Comparison of ENCODE assay signal across 21 cellular contexts in genomic region chr3:23165571-23165970, GRCh38. TPM values are rescaled to one million over a fixed set of nuclear protein-coding genes. Genes with fewer than 3 reads are reported as not detected.
DNase-seq lines count a peak whose midpoint lies in the region; ATAC-seq and TF ChIP-seq lines count a peak whose summit lies in the region.
"Had no signal": no experiment of that assay in that cellular context is flagged by ENCODE, and none has a peak within 500 bp of the region (broad histone marks: within the 10 kb centered on the region; RNA-seq: fewer than 3 reads in every experiment).

No MANE protein-coding gene starts in this region.

- no peak for TF ChIP-seq POLR2A in esophagus squamous epithelium (IDR thresholded peaks at IDR 0.05)

- H4K20me1 ChIP-seq in OCI-LY3 (ENCODE audit: insufficient read depth, low read length), result no peaks in the 10 kb centered on the region
- H4K20me1 ChIP-seq: BLaER1 treated with 17β-estradiol and CSF1 and Interleukin-3, amounts not matched to agents 10 nM and 100 nM had no signal

- ATAC-seq in psoas muscle (no peak), GM21723 (IDR thresholded peaks at IDR 0.05; ENCODE audit: unreplicated experiment) (no peak)
- ATAC-seq: GM12878, HepG2 had no signal

- H3K9me3 ChIP-seq in HEK293 (ENCODE audit: control insufficient read depth, insufficient read depth, low read depth, low read length) (no peaks in the 10 kb centered on the region), OCI-LY3 (ENCODE audit: insufficient read depth, low read length) (no peaks in the 10 kb centered on the region), psoas muscle (no peaks in the 10 kb centered on the region), esophagus squamous epithelium (no peaks in the 10 kb centered on the region)

- H3K27me3 Mint-ChIP-seq in activated T-helper 1 cell treated with anti-CD3 and anti-CD28 coated beads, Interleukin-12 subunit alpha, Interleukin-12 subunit beta, Interleukin-2, Interleukin-4 antibody, amounts not matched to agents 30 ng/mL and 10 ng/mL and 1 ng/mL, durations not matched to agents 14 hours and 24 hours and 36 hours (ENCODE audit: insufficient read depth), result no peaks in the 10 kb centered on the region
- H3K27me3 Mint-ChIP-seq: B cell; CD4-positive, CD25-positive, alpha-beta regulatory T cell had no signal

- POLR2A ChIA-PET in HEK293 (lab: Yijun Ruan, JAX), result interaction anchor here (0.6 kb wide), 1 partner anchor 13 kb away, joined by 4 read pairs; no protein-coding TSS in a partner anchor

- no peak overlapping the region for H2AFZ ChIP-seq in OCI-LY3 (ENCODE audit: low read depth, low read length)

- H3K4me1 Mint-ChIP-seq in activated T-helper 1 cell treated with anti-CD3 and anti-CD28 coated beads, Interleukin-12 subunit alpha, Interleukin-12 subunit beta, Interleukin-2, Interleukin-4 antibody, amounts not matched to agents 30 ng/mL and 10 ng/mL and 1 ng/mL, durations not matched to agents 14 hours and 24 hours and 36 hours (ENCODE audit: low read depth), result no peaks in the 10 kb centered on the region
- H3K4me1 Mint-ChIP-seq: CD4-positive, CD25-positive, alpha-beta regulatory T cell had no signal

- DNase-seq in epithelial cell of esophagus (ENCODE audit: low read depth) (peak; percentile 31), psoas muscle (no peak), esophagus squamous epithelium (lab: John Stamatoyannopoulos, UW) (no peak)
- DNase-seq in activated T-helper 1 cell treated with anti-CD3 and anti-CD28 coated beads, Interleukin-12 subunit alpha, Interleukin-12 subunit beta, Interleukin-2, Interleukin-4 antibody, amounts not matched to agents 30 ng/mL and 10 ng/mL and 1 ng/mL, durations not matched to agents 14 hours and 24 hours and 36 hours (ENCODE audit: low spot score), result no peak
- DNase-seq: CD4-positive, CD25-positive, alpha-beta regulatory T cell; DMS153; DND-41; EL; HCEC 1CT; HFFc6; KBM-7 had no signal

- peak overlapping the region; percentile 35 for H3K4me2 ChIP-seq in OCI-LY3 (ENCODE audit: low read length)
- H3K4me2 ChIP-seq: GM23338 had no signal

- H3K9me3 Mint-ChIP-seq in activated T-helper 1 cell treated with anti-CD3 and anti-CD28 coated beads, Interleukin-12 subunit alpha, Interleukin-12 subunit beta, Interleukin-2, Interleukin-4 antibody, amounts not matched to agents 30 ng/mL and 10 ng/mL and 1 ng/mL, durations not matched to agents 14 hours and 24 hours and 36 hours, result no peaks in the 10 kb centered on the region
- H3K9me3 Mint-ChIP-seq: GM23338, HFFc6 had no signal

- H3K27me3 ChIP-seq in OCI-LY3 (ENCODE audit: low read depth, low read length) (0 out of 2 replicates have a peak, but pooled peaks cover 7% of the 10 kb centered on the region), psoas muscle (ENCODE audit: insufficient read depth in 3 of 3, low read length in 2 of 3) (no peaks in the 10 kb centered on the region), esophagus squamous epithelium (no peaks in the 10 kb centered on the region)
- H3K27me3 ChIP-seq: BLaER1 treated with 17β-estradiol and CSF1 and Interleukin-3, amounts not matched to agents 10 nM and 100 nM had no signal

- TF ChIP-seq CTCF in HEK293 (tag by site-specific recombination; IDR thresholded peaks at IDR 0.05), result no peak
- no peak for TF ChIP-seq CTCF in OCI-LY3 (IDR thresholded peaks at IDR 0.05; ENCODE audit: low read depth, low read length)
- no peak for TF ChIP-seq CTCF in epithelial cell of esophagus (IDR thresholded peaks at IDR 0.05; ENCODE audit: insufficient read depth, low read depth, low read length, missing control alignments)
- no peak for TF ChIP-seq CTCF in psoas muscle (IDR thresholded peaks at IDR 0.05)
- TF ChIP-seq CTCF in esophagus squamous epithelium (IDR thresholded peaks at IDR 0.05), result no peak

- no peaks in the 10 kb centered on the region for H3K4me1 ChIP-seq in HEK293 (ENCODE audit: control insufficient read depth, insufficient read depth, low read length)
- H3K4me1 ChIP-seq in OCI-LY3 (ENCODE audit: low read length), result peaks cover 39% of the 10 kb centered on the region
- H3K4me1 ChIP-seq in psoas muscle, result peaks cover 14% of the 10 kb centered on the region
- peaks cover 0 to 10% (median 0%) of the 10 kb centered on the region in 3 donors for H3K4me1 ChIP-seq in esophagus squamous epithelium

- no peak overlapping the region for H3K27ac ChIP-seq in HEK293 (ENCODE audit: extremely low read depth, low read depth, low read length)
- no peak overlapping the region for H3K27ac ChIP-seq in OCI-LY3 (ENCODE audit: low read length)
- peak overlapping the region; percentile 1 for H3K27ac ChIP-seq in psoas muscle
- H3K27ac ChIP-seq in esophagus squamous epithelium, result no peak overlapping the region
- H3K27ac ChIP-seq: BLaER1 treated with 17β-estradiol and CSF1 and Interleukin-3, amounts not matched to agents 10 nM and 100 nM had no signal

- no peaks in the 10 kb centered on the region for H3K36me3 Mint-ChIP-seq in activated T-helper 1 cell treated with anti-CD3 and anti-CD28 coated beads, Interleukin-12 subunit alpha, Interleukin-12 subunit beta, Interleukin-2, Interleukin-4 antibody, amounts not matched to agents 30 ng/mL and 10 ng/mL and 1 ng/mL, durations not matched to agents 14 hours and 24 hours and 36 hours (ENCODE audit: low read depth)
- H3K36me3 Mint-ChIP-seq: CD4-positive, CD25-positive, alpha-beta regulatory T cell; IgD-negative memory B cell had no signal

- WGBS in psoas muscle, 3 donors, result 61 to 85% (median 82%) methylated on average over 2 of the region's 2 CpGs
- 96 to 100% methylated on average over 2 of the region's 2 CpGs for WGBS in esophagus squamous epithelium, 2 donors

- H3K4me3 ChIP-seq in HEK293 (ENCODE audit: low read depth, low read length) (no peak overlapping the region), OCI-LY3 (ENCODE audit: low read length) (no peak overlapping the region), epithelial cell of esophagus (ENCODE audit: low read length) (no peak overlapping the region), psoas muscle (no peak overlapping the region), esophagus squamous epithelium (no peak overlapping the region)
- H3K4me3 ChIP-seq: BLaER1 treated with 17β-estradiol and CSF1 and Interleukin-3, amounts not matched to agents 10 nM and 100 nM; GM12878; GM23338 had no signal

- H3K9ac ChIP-seq in OCI-LY3 (ENCODE audit: low read length), result no peak overlapping the region
- H3K9ac ChIP-seq: BLaER1 treated with 17β-estradiol and CSF1 and Interleukin-3, amounts not matched to agents 10 nM and 100 nM had no signal

- no peak overlapping the region for H3K4me3 Mint-ChIP-seq in activated T-helper 1 cell treated with anti-CD3 and anti-CD28 coated beads, Interleukin-12 subunit alpha, Interleukin-12 subunit beta, Interleukin-2, Interleukin-4 antibody, amounts not matched to agents 30 ng/mL and 10 ng/mL and 1 ng/mL, durations not matched to agents 14 hours and 24 hours and 36 hours
- H3K4me3 Mint-ChIP-seq: B cell; CD4-positive, CD25-positive, alpha-beta regulatory T cell; GM23338; HFFc6; IgD-negative memory B cell had no signal

- H3K36me3 ChIP-seq in HEK293 (ENCODE audit: control insufficient read depth in 2 of 2, insufficient read depth in 1 of 2, low read length in 2 of 2), result no peaks in the 10 kb centered on the region
- H3K36me3 ChIP-seq in OCI-LY3 (replicated peaks; ENCODE audit: low read depth, low read length), result no peaks in the 10 kb centered on the region
- H3K36me3 ChIP-seq in psoas muscle (ENCODE audit: insufficient read depth in 1 of 2, low read depth in 1 of 2), result no peaks in the 10 kb centered on the region
- H3K36me3 ChIP-seq in esophagus squamous epithelium, result no peaks in the 10 kb centered on the region
- H3K36me3 ChIP-seq: BLaER1 treated with 17β-estradiol and CSF1 and Interleukin-3, amounts not matched to agents 10 nM and 100 nM had no signal

- CTCF ChIA-PET in HEK293 (lab: Yijun Ruan, JAX), result interaction anchor here (0.5 to 1.7 kb wide), 4 partner anchors 11 to 217 kb away, joined by 3 to 4 read pairs (median 3); no protein-coding TSS in a partner anchor

- intact Hi-C loops in psoas muscle (cut with DNase I) (no loop called here), esophagus squamous epithelium (cut with DNase I) (no loop called here)
- intact Hi-C loops in activated T-helper 1 cell treated with anti-CD3 and anti-CD28 coated beads, Interleukin-12 subunit alpha, Interleukin-12 subunit beta, Interleukin-2, Interleukin-4 antibody, amounts not matched to agents 30 ng/mL and 10 ng/mL and 1 ng/mL, durations not matched to agents 14 hours and 24 hours and 36 hours (cut with micrococcal nuclease), result no loop called here

- H3K79me2 ChIP-seq in OCI-LY3 (ENCODE audit: low read length), result no peaks in the 10 kb centered on the region

- no peak overlapping the region for H3K27ac Mint-ChIP-seq in activated T-helper 1 cell treated with anti-CD3 and anti-CD28 coated beads, Interleukin-12 subunit alpha, Interleukin-12 subunit beta, Interleukin-2, Interleukin-4 antibody, amounts not matched to agents 30 ng/mL and 10 ng/mL and 1 ng/mL, durations not matched to agents 14 hours and 24 hours and 36 hours
- H3K27ac Mint-ChIP-seq: B cell; CD4-positive, CD25-positive, alpha-beta regulatory T cell; GM23338; HFFc6; IgD-negative memory B cell had no signal

TF ChIP-seq in HEK293, 187 proteins besides CTCF, POLR2A, EP300 and RAD21:
- TF ChIP-seq, protein P1, sequence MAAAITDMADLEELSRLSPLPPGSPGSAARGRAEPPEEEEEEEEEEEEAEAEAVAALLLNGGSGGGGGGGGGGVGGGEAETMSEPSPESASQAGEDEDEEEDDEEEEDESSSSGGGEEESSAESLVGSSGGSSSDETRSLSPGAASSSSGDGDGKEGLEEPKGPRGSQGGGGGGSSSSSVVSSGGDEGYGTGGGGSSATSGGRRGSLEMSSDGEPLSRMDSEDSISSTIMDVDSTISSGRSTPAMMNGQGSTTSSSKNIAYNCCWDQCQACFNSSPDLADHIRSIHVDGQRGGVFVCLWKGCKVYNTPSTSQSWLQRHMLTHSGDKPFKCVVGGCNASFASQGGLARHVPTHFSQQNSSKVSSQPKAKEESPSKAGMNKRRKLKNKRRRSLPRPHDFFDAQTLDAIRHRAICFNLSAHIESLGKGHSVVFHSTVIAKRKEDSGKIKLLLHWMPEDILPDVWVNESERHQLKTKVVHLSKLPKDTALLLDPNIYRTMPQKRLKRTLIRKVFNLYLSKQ (tag by site-specific recombination; IDR thresholded peaks at IDR 0.05; ENCODE audit: borderline replicate concordance), result no peak
- peak; percentile 29; the same call in 1 of the 2 replicates for TF ChIP-seq ZBTB20 (tag by site-specific recombination; IDR thresholded peaks at IDR 0.05)

RNA-seq across cellular contexts. Expression of gene UBE2E2, which starts 37.6 kb away (rescaled TPM):
- 10 to 100 TPM; 34.0 to 38.2 (median 37.1) TPM for total RNA-seq in psoas muscle
- polyA plus RNA-seq in psoas muscle, result 10 to 100 TPM; 12.9 to 30.6 (median 14.2) TPM
- 11.8 and 13.9 TPM in 2 replicates for total RNA-seq in activated T-helper 1 cell treated with anti-CD3 and anti-CD28 coated beads, Interleukin-12 subunit alpha, Interleukin-12 subunit beta, Interleukin-2, Interleukin-4 antibody, amounts not matched to agents 30 ng/mL and 10 ng/mL and 1 ng/mL, durations not matched to agents 14 hours and 24 hours and 36 hours
- 10 to 100 TPM; 26.5 to 44.0 (median 37.0) TPM for total RNA-seq in esophagus squamous epithelium
- total RNA-seq: G401 had no signal
